In genomic region chr19:28067882-28068281, GRCh38 we compare ENCODE assay signal across 14 cellular contexts.
"Had no signal": no experiment of that assay in that cellular context is flagged by ENCODE, and none has a peak within 500 bp of the region (broad histone marks: within the 10 kb centered on the region; RNA-seq: fewer than 3 reads in every experiment).

No MANE protein-coding gene starts in this region.

- H3K27me3 ChIP-seq: brain microvascular endothelial cell, esophagus squamous epithelium, hepatocyte, left lung had no signal

- H3K4me3 ChIP-seq: coronary artery, esophagus squamous epithelium, hepatocyte, left lung, thoracic aorta had no signal

- H3K9me3 ChIP-seq: left lung, thoracic aorta had no signal

- H3K4me1 Mint-ChIP-seq: activated naive CD8-positive, alpha-beta T cell treated with anti-CD3 and anti-CD28 coated beads for 36 hours; central memory CD8-positive, alpha-beta T cell; naive thymus-derived CD4-positive, alpha-beta T cell; stimulated activated effector memory CD8-positive, alpha-beta T cell treated with anti-CD3 and anti-CD28 coated beads, Interleukin-12 subunit alpha, Interleukin-12 subunit beta, amount 100 ng/mL, for 72 hours had no signal

- H3K4me3 Mint-ChIP-seq: activated naive CD8-positive, alpha-beta T cell treated with anti-CD3 and anti-CD28 coated beads for 36 hours; central memory CD8-positive, alpha-beta T cell; naive thymus-derived CD4-positive, alpha-beta T cell; stimulated activated effector memory CD8-positive, alpha-beta T cell treated with anti-CD3 and anti-CD28 coated beads, Interleukin-12 subunit alpha, Interleukin-12 subunit beta, amount 100 ng/mL, for 72 hours had no signal

- H3K36me3 ChIP-seq: brain microvascular endothelial cell, esophagus squamous epithelium, left lung, thoracic aorta had no signal

- H3K9me3 Mint-ChIP-seq: activated naive CD8-positive, alpha-beta T cell treated with anti-CD3 and anti-CD28 coated beads for 36 hours; central memory CD8-positive, alpha-beta T cell had no signal

- H3K4me1 ChIP-seq: esophagus squamous epithelium, left lung, parathyroid adenoma had no signal

- H3K27me3 Mint-ChIP-seq: activated naive CD8-positive, alpha-beta T cell treated with anti-CD3 and anti-CD28 coated beads for 36 hours; central memory CD8-positive, alpha-beta T cell had no signal

- ATAC-seq: left lung; naive thymus-derived CD4-positive, alpha-beta T cell had no signal

- H3K36me3 Mint-ChIP-seq: activated naive CD8-positive, alpha-beta T cell treated with anti-CD3 and anti-CD28 coated beads for 36 hours; naive thymus-derived CD4-positive, alpha-beta T cell; stimulated activated effector memory CD8-positive, alpha-beta T cell treated with anti-CD3 and anti-CD28 coated beads, Interleukin-12 subunit alpha, Interleukin-12 subunit beta, amount 100 ng/mL, for 72 hours had no signal

- DNase-seq: activated CD4-positive, alpha-beta T cell treated with anti-CD3 and anti-CD28 coated beads, Interleukin-2, amount 50 U/mL, for 1 hour; activated CD8-positive, alpha-beta memory T cell treated with anti-CD3 and anti-CD28 coated beads for 24 hours; activated naive CD8-positive, alpha-beta T cell treated with anti-CD3 and anti-CD28 coated beads for 36 hours; brain microvascular endothelial cell; esophagus squamous epithelium; left lung; mammary epithelial cell; naive thymus-derived CD4-positive, alpha-beta T cell had no signal

- H3K27ac Mint-ChIP-seq: activated naive CD8-positive, alpha-beta T cell treated with anti-CD3 and anti-CD28 coated beads for 36 hours; naive thymus-derived CD4-positive, alpha-beta T cell; stimulated activated effector memory CD8-positive, alpha-beta T cell treated with anti-CD3 and anti-CD28 coated beads, Interleukin-12 subunit alpha, Interleukin-12 subunit beta, amount 100 ng/mL, for 72 hours had no signal
